ENCODE assay signal across 8 cellular contexts in the genomic region with DNA sequence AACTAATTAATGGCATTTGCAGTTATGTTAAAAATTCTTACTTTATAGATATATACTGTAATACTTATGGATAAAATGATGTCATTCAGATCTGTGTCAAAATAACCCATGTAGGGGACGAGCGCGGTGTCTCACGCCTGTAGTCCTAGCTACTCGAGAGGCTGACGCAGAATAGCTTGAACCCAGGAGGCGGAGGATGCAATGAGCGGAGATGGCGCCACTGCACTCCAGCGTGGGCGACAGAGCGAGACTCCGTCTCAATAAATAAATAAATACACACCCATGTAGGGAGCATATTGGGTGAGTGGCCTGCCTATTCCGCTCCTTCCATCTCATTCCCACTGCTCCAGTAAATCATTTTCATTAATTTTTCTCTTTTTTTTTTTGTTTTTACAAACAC. TPM values are rescaled to one million over a fixed set of nuclear protein-coding genes. Genes with fewer than 3 reads are reported as not detected.
A peak's percentile ranks its signal among the peaks of the same experiment; 100 is the strongest.
DNase-seq lines count a peak whose midpoint lies in the region; ATAC-seq and TF ChIP-seq lines count a peak whose summit lies in the region.

No MANE protein-coding gene starts in this region.

- peak overlapping the region; percentile 54 for H3K4me2 ChIP-seq in OCI-LY3 (ENCODE audit: low read length)

- TF ChIP-seq CTCF in C4-2B (conservative IDR thresholded peaks at IDR 0.05) (no peak), OCI-LY3 (IDR thresholded peaks at IDR 0.05; ENCODE audit: low read depth, low read length) (no peak), colonic mucosa (IDR thresholded peaks at IDR 0.05) (no peak)

- H3K36me3 ChIP-seq in OCI-LY3 (replicated peaks; ENCODE audit: low read depth, low read length) (peaks cover 39% of the 10 kb centered on the region), colonic mucosa (peaks cover 9% of the 10 kb centered on the region), mucosa of rectum (ENCODE audit: control insufficient read depth in 2 of 2, insufficient read depth in 2 of 2, low read length in 2 of 2) (peaks cover 12 to 18% of the 10 kb centered on the region in 2 donors)

- H4K20me1 ChIP-seq in OCI-LY3 (ENCODE audit: insufficient read depth, low read length), result peaks cover 43% of the 10 kb centered on the region

- DNase-seq in colonic mucosa (no peak), SKM-1 (lab: John Stamatoyannopoulos, UW; ENCODE audit: unreplicated experiment) (no peak)

- H2AFZ ChIP-seq in OCI-LY3 (ENCODE audit: low read depth, low read length), result no peak overlapping the region

- peak overlapping the region; percentile 81 for H3K4me3 ChIP-seq in OCI-LY3 (ENCODE audit: low read length)
- H3K4me3 ChIP-seq in colonic mucosa, result peak overlapping the region; percentile 44
- H3K4me3 ChIP-seq in mucosa of rectum (ENCODE audit: low read length in 2 of 2), result peak overlapping the region; percentile 90 to 92

- H3K79me2 ChIP-seq in OCI-LY3 (ENCODE audit: low read length), result peaks cover 96% of the 10 kb centered on the region

- intact Hi-C loops in colonic mucosa (cut with DNase I), result no loop called here

- no peak for ATAC-seq in GM19395 (IDR thresholded peaks at IDR 0.05; ENCODE audit: unreplicated experiment)
- no peak for ATAC-seq in GM19023 (IDR thresholded peaks at IDR 0.05; ENCODE audit: unreplicated experiment)
- no peak for ATAC-seq in GM21360 (IDR thresholded peaks at IDR 0.05; ENCODE audit: unreplicated experiment)

- H3K4me1 ChIP-seq in OCI-LY3 (ENCODE audit: low read length), result peaks cover 9% of the 10 kb centered on the region; the same call in 1 of the 2 replicates
- no peaks in the 10 kb centered on the region for H3K4me1 ChIP-seq in colonic mucosa
- H3K4me1 ChIP-seq in mucosa of rectum (ENCODE audit: control insufficient read depth in 2 of 2, insufficient read depth in 2 of 2, low read length in 2 of 2), result peaks cover 0 to 3% of the 10 kb centered on the region in 2 donors

- no peaks in the 10 kb centered on the region for H3K27me3 ChIP-seq in OCI-LY3 (ENCODE audit: low read depth, low read length)
- no peaks in the 10 kb centered on the region for H3K27me3 ChIP-seq in colonic mucosa
- no peaks in the 10 kb centered on the region for H3K27me3 ChIP-seq in mucosa of rectum (ENCODE audit: control insufficient read depth in 2 of 2, insufficient read depth in 2 of 2, low read length in 2 of 2)

- H3K9me3 ChIP-seq in OCI-LY3 (ENCODE audit: insufficient read depth, low read length) (no peaks in the 10 kb centered on the region), colonic mucosa (no peaks in the 10 kb centered on the region), mucosa of rectum (ENCODE audit: control insufficient read depth in 2 of 2, low read length in 2 of 2) (no peaks in the 10 kb centered on the region)

- H3K9ac ChIP-seq in OCI-LY3 (ENCODE audit: low read length), result peak overlapping the region; percentile 56
- H3K9ac ChIP-seq in colonic mucosa (ENCODE audit: low read depth in 2 of 2, low read length in 2 of 2), result peak overlapping the region; percentile 76 to 83
- peak overlapping the region; percentile 78 to 85 for H3K9ac ChIP-seq in mucosa of rectum (ENCODE audit: low read depth in 1 of 2, low read length in 2 of 2)

- H3K27ac ChIP-seq in C4-2B (peak overlapping the region; percentile 62), OCI-LY3 (ENCODE audit: low read length) (no peak overlapping the region), colonic mucosa (peak overlapping the region; percentile 68), mucosa of rectum (ENCODE audit: low read depth in 2 of 2, low read length in 2 of 2) (peak overlapping the region in 1 of 2 donors; percentile 91)

RNA-seq across cellular contexts. Expression of gene SNU13, which starts 7.1 kb away (rescaled TPM):
- total RNA-seq in colonic mucosa, result 100 to 1,000 TPM in 1 of 2 donors, 10 to 100 TPM in 1; 95.7 to 169 TPM

RNA-seq across cellular contexts. Expression of gene MEI1, which starts 17.7 kb away (rescaled TPM):
- total RNA-seq in colonic mucosa, result 1 to 10 TPM; 1.8 to 1.9 TPM
